In genomic region chr2:19185061-19185460, GRCh38 we compare ENCODE assay signal across 38 cellular contexts.
DNase-seq lines count a peak whose midpoint lies in the region; ATAC-seq, FAIRE-seq and TF ChIP-seq lines count a peak whose summit lies in the region.
"Had no signal": no experiment of that assay in that cellular context is flagged by ENCODE, and none has a peak within 500 bp of the region (broad histone marks: within the 10 kb centered on the region; RNA-seq: fewer than 3 reads in every experiment).

No MANE protein-coding gene starts in this region.

- H3K9ac ChIP-seq in keratinocyte (ENCODE audit: control insufficient read depth, extremely low read depth, insufficient read depth, low read length): no peak overlapping the region
- H3K9ac ChIP-seq: KMS-11 had no signal

- H3K27me3 Mint-ChIP-seq in stimulated activated naive CD8-positive, alpha-beta T cell treated with anti-CD3 and anti-CD28 coated beads, Interleukin-15, amount 100 ng/mL, for 72 hours: no peaks in the 10 kb centered on the region
- H3K27me3 Mint-ChIP-seq: activated CD4-positive, alpha-beta T cell treated with anti-CD3 and anti-CD28 coated beads for 36 hours; activated naive CD4-positive, alpha-beta T cell treated with anti-CD3 and anti-CD28 coated beads, Interleukin-2, amount 10 ng/mL, durations not matched to agents 7 days and 5 days; CD4-positive, alpha-beta T cell; stimulated activated naive CD8-positive, alpha-beta T cell treated with anti-CD3 and anti-CD28 coated beads, Interleukin-15, Interleukin-2, amounts not matched to agents 100 ng/mL and 50 ng/mL, for 24 hours had no signal

- no peaks in the 10 kb centered on the region for H3K4me1 Mint-ChIP-seq in stimulated activated naive CD8-positive, alpha-beta T cell treated with anti-CD3 and anti-CD28 coated beads, Interleukin-15, amount 100 ng/mL, for 72 hours
- H3K4me1 Mint-ChIP-seq: activated CD4-positive, alpha-beta T cell treated with anti-CD3 and anti-CD28 coated beads for 36 hours; activated naive CD4-positive, alpha-beta T cell treated with anti-CD3 and anti-CD28 coated beads, Interleukin-2, amount 10 ng/mL, durations not matched to agents 7 days and 5 days; activated T-helper 17 cell treated with anti-CD3 and anti-CD28 coated beads, Interleukin-2, amount 50 U/mL, for 72 hours had no signal

- H3K27ac ChIP-seq in keratinocyte (ENCODE audit: control insufficient read depth, insufficient read depth, low read length): no peak overlapping the region
- H3K27ac ChIP-seq in effector memory CD4-positive, alpha-beta T cell (ENCODE audit: insufficient read depth, low read length, poor library complexity, severe bottlenecking): no peak overlapping the region
- H3K27ac ChIP-seq: adrenal gland, colonic mucosa, HL-60, KMS-11, pancreas, VCaP had no signal

- H3K9me3 Mint-ChIP-seq in stimulated activated naive CD8-positive, alpha-beta T cell treated with anti-CD3 and anti-CD28 coated beads, Interleukin-15, amount 100 ng/mL, for 72 hours: peaks cover 24 to 34% of the 10 kb centered on the region in 2 donors

- H4K20me1 ChIP-seq in keratinocyte (ENCODE audit: control insufficient read depth, extremely low read depth, insufficient read depth, low read length): no peaks in the 10 kb centered on the region

- no peak overlapping the region for H3K4me3 Mint-ChIP-seq in stimulated activated naive CD8-positive, alpha-beta T cell treated with anti-CD3 and anti-CD28 coated beads, Interleukin-15, amount 100 ng/mL, for 72 hours
- H3K4me3 Mint-ChIP-seq: activated CD4-positive, alpha-beta T cell treated with anti-CD3 and anti-CD28 coated beads for 36 hours; activated CD8-positive, alpha-beta T cell treated with anti-CD3 and anti-CD28 coated beads for 36 hours; activated naive CD4-positive, alpha-beta T cell treated with anti-CD3 and anti-CD28 coated beads, Interleukin-2, amount 10 ng/mL, durations not matched to agents 7 days and 5 days; activated T-helper 17 cell treated with anti-CD3 and anti-CD28 coated beads, Interleukin-2, amount 50 U/mL, for 72 hours; CD4-positive, alpha-beta T cell; effector memory CD8-positive, alpha-beta T cell; nephron progenitor cell; stimulated activated naive CD8-positive, alpha-beta T cell treated with anti-CD3 and anti-CD28 coated beads, Interleukin-15, Interleukin-2, amounts not matched to agents 100 ng/mL and 50 ng/mL, for 24 hours had no signal

- H3K27me3 ChIP-seq in bronchial epithelial cell (ENCODE audit: control insufficient read depth, insufficient read depth, low read length) (no peaks in the 10 kb centered on the region), keratinocyte (ENCODE audit: control insufficient read depth, extremely low read depth, insufficient read depth, low read length) (no peaks in the 10 kb centered on the region)
- no peaks in the 10 kb centered on the region for H3K27me3 ChIP-seq in effector memory CD4-positive, alpha-beta T cell (replicated peaks; ENCODE audit: control insufficient read depth, insufficient read depth, low read length, poor library complexity, severe bottlenecking)
- H3K27me3 ChIP-seq: adrenal gland, colonic mucosa, pancreas had no signal

- no peaks in the 10 kb centered on the region for H3K36me3 ChIP-seq in bronchial epithelial cell (ENCODE audit: control insufficient read depth, insufficient read depth, low read length)
- no peaks in the 10 kb centered on the region for H3K36me3 ChIP-seq in keratinocyte (ENCODE audit: control insufficient read depth in 2 of 2, extremely low read depth in 1 of 2, insufficient read depth in 2 of 2, low read length in 2 of 2)
- H3K36me3 ChIP-seq in effector memory CD4-positive, alpha-beta T cell (ENCODE audit: control insufficient read depth, insufficient read depth, low read length): no peaks in the 10 kb centered on the region
- H3K36me3 ChIP-seq: adrenal gland, colonic mucosa, pancreas had no signal

- dilution Hi-C loops in keratinocyte (cut with MboI; ENCODE audit: extremely low pct_ligation_motif_present, low sequenced_read_pairs): no loop called here

- H3K4me1 ChIP-seq in keratinocyte (ENCODE audit: control insufficient read depth, extremely low read depth, insufficient read depth, low read length): peaks cover 21% of the 10 kb centered on the region
- H3K4me1 ChIP-seq in effector memory CD4-positive, alpha-beta T cell (ENCODE audit: control insufficient read depth, insufficient read depth, low read length, poor library complexity, severe bottlenecking): no peaks in the 10 kb centered on the region
- H3K4me1 ChIP-seq: A549, adrenal gland, colonic mucosa, pancreas had no signal

- no peaks in the 10 kb centered on the region for H3K9me1 ChIP-seq in keratinocyte (ENCODE audit: control insufficient read depth, extremely low read depth, insufficient read depth, low read length)

- H3K4me3 ChIP-seq in AG10803 (ENCODE audit: low read length): no peak overlapping the region
- no peak overlapping the region for H3K4me3 ChIP-seq in bronchial epithelial cell (ENCODE audit: low read depth, low read length)
- H3K4me3 ChIP-seq in keratinocyte (ENCODE audit: control insufficient read depth in 2 of 3, extremely low read depth in 1 of 3, insufficient read depth in 2 of 3, low read depth in 1 of 3, low read length in 3 of 3): no peak overlapping the region
- no peak overlapping the region for H3K4me3 ChIP-seq in effector memory CD4-positive, alpha-beta T cell (ENCODE audit: insufficient read depth, low read depth, low read length, poor library complexity, severe bottlenecking)
- H3K4me3 ChIP-seq: A549, adrenal gland, colonic mucosa, GM12878, lung, mucosa of descending colon, pancreas had no signal

- no peak for TF ChIP-seq CTCF in AG10803 (conservative IDR thresholded peaks at IDR 0.05; ENCODE audit: low read length)
- no peak for TF ChIP-seq CTCF in bronchial epithelial cell (IDR thresholded peaks at IDR 0.05; ENCODE audit: insufficient read depth, low read length, severe bottlenecking)
- no peak for TF ChIP-seq CTCF in keratinocyte (optimal IDR thresholded peaks at IDR 0.05 in 1 of 3, IDR thresholded peaks at IDR 0.05 in 1 of 3, conservative IDR thresholded peaks at IDR 0.05 in 1 of 3; ENCODE audit: extremely low read depth in 1 of 3, insufficient read depth in 2 of 3, low read length in 3 of 3)

- H3K27ac Mint-ChIP-seq in stimulated activated naive CD8-positive, alpha-beta T cell treated with anti-CD3 and anti-CD28 coated beads, Interleukin-15, amount 100 ng/mL, for 72 hours: no peak overlapping the region
- H3K27ac Mint-ChIP-seq: activated CD4-positive, alpha-beta T cell treated with anti-CD3 and anti-CD28 coated beads for 36 hours; activated CD8-positive, alpha-beta T cell treated with anti-CD3 and anti-CD28 coated beads for 36 hours; activated naive CD4-positive, alpha-beta T cell treated with anti-CD3 and anti-CD28 coated beads, Interleukin-2, amount 10 ng/mL, durations not matched to agents 7 days and 5 days; activated T-helper 17 cell treated with anti-CD3 and anti-CD28 coated beads, Interleukin-2, amount 50 U/mL, for 72 hours; CD4-positive, alpha-beta T cell; effector memory CD8-positive, alpha-beta T cell; nephron progenitor cell; stimulated activated naive CD8-positive, alpha-beta T cell treated with anti-CD3 and anti-CD28 coated beads, Interleukin-15, Interleukin-2, amounts not matched to agents 100 ng/mL and 50 ng/mL, for 24 hours had no signal

- FAIRE-seq in bronchial epithelial cell (lab: Jason Lieb, UNC): no peak
- no peak for FAIRE-seq in keratinocyte (lab: Jason Lieb, UNC)
- FAIRE-seq: A549, D721Med, frontal cortex, GM12878, pancreas, small intestine had no signal

- DNase-seq in AG10803 (ENCODE audit: low read depth) (peak; percentile 24), LHCN-M2 (ENCODE audit: low read depth) (peak; percentile 55), bronchial epithelial cell (ENCODE audit: low read depth) (peak; percentile 20), keratinocyte (ENCODE audit: low read depth, low spot score) (no peak), dedifferentiated amniotic fluid mesenchymal stem cell (ENCODE audit: extremely low spot score) (no peak)
- no peak for DNase-seq in effector memory CD4-positive, alpha-beta T cell
- DNase-seq in stimulated activated naive CD8-positive, alpha-beta T cell treated with anti-CD3 and anti-CD28 coated beads, Interleukin-15, amount 100 ng/mL, for 72 hours: no peak
- DNase-seq: activated CD4-positive, alpha-beta T cell treated with anti-CD3 and anti-CD28 coated beads for 36 hours; activated CD8-positive, alpha-beta memory T cell treated with anti-CD3 and anti-CD28 coated beads, Interleukin-2, amount 50 U/mL, for 48 hours; activated CD8-positive, alpha-beta T cell treated with anti-CD3 and anti-CD28 coated beads for 36 hours; activated naive CD4-positive, alpha-beta T cell treated with anti-CD3 and anti-CD28 coated beads, Interleukin-2, amount 10 ng/mL, durations not matched to agents 7 days and 5 days; adrenal gland; CD4-positive, alpha-beta T cell; colonic mucosa; effector memory CD8-positive, alpha-beta T cell; erythroblast; kidney glomerular epithelial cell; mucosa of descending colon; MV-4-11; NCI-H146; NCI-H748 treated with DMSO at 0.1 percent for 48 hours; nephron progenitor cell; SHP77 treated with DMSO at 0.1 percent for 48 hours; small intestine; stimulated activated CD8-positive, alpha-beta memory T cell treated with anti-CD3 and anti-CD28 coated beads, Interleukin-4, amount 100 ng/mL, for 48 hours had no signal

- no peaks in the 10 kb centered on the region for H3K79me2 ChIP-seq in keratinocyte (ENCODE audit: control insufficient read depth, insufficient read depth, low read length)

- ATAC-seq in GM19324 (IDR thresholded peaks at IDR 0.05; ENCODE audit: low FRiP score, unreplicated experiment): no peak
- ATAC-seq in stimulated activated naive CD8-positive, alpha-beta T cell treated with anti-CD3 and anti-CD28 coated beads, Interleukin-15, amount 100 ng/mL, for 72 hours: no peak
- ATAC-seq: A549; activated CD4-positive, alpha-beta T cell treated with anti-CD3 and anti-CD28 coated beads for 36 hours; activated CD8-positive, alpha-beta T cell treated with anti-CD3 and anti-CD28 coated beads for 36 hours; activated T-helper 17 cell treated with anti-CD3 and anti-CD28 coated beads, Interleukin-2, amount 50 U/mL, for 72 hours; effector memory CD8-positive, alpha-beta T cell; GM12878; mucosa of descending colon; Panc1; pancreas had no signal

- peak overlapping the region; percentile 50 for H2AFZ ChIP-seq in keratinocyte (ENCODE audit: control insufficient read depth, low read length)

- no peaks in the 10 kb centered on the region for H3K9me3 ChIP-seq in keratinocyte (ENCODE audit: control insufficient read depth, low read depth, low read length)
- no peaks in the 10 kb centered on the region for H3K9me3 ChIP-seq in effector memory CD4-positive, alpha-beta T cell (ENCODE audit: control insufficient read depth, low read length)
- H3K9me3 ChIP-seq: adrenal gland, colonic mucosa, mucosa of descending colon, pancreas had no signal

- H3K4me2 ChIP-seq in keratinocyte (ENCODE audit: control insufficient read depth, extremely low read depth, insufficient read depth, low read depth, low read length): no peak overlapping the region
- H3K4me2 ChIP-seq: A549, KMS-11 had no signal

Comparison
In these comparisons a context has a peak if more than half of its experiments do, and no peak if none do; other contexts are left out.
1. DNase-seq: peak in AG10803 (single experiment), LHCN-M2 (single experiment) and bronchial epithelial cell (single experiment); none in keratinocyte (single experiment), dedifferentiated amniotic fluid mesenchymal stem cell (single experiment), effector memory CD4-positive, alpha-beta T cell (0 of 3) and stimulated activated naive CD8-positive, alpha-beta T cell treated with anti-CD3 and anti-CD28 coated beads, Interleukin-15, amount 100 ng/mL, for 72 hours (0 of 2).